ENCODE assay signal across 9 cellular contexts in the genomic region with DNA sequence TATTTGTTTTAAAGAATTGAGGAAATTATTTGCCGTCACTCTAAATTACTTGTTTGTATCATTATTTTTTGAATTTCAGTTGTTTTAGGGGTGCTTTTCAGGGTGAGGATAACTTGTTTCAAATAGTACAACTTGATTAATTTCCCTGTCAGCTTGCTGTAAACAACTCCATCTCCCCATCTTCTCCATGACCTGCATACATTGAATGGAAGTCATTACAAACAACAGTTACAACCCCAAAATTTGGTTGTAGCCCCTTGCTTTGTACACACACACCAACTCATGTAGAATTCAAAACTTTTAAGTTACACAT. TPM values are rescaled to one million over a fixed set of nuclear protein-coding genes. Genes with fewer than 3 reads are reported as not detected.
DNase-seq lines count a peak whose midpoint lies in the region; ATAC-seq and TF ChIP-seq lines count a peak whose summit lies in the region.
"Had no signal": no experiment of that assay in that cellular context is flagged by ENCODE, and none has a peak within 500 bp of the region (broad histone marks: within the 10 kb centered on the region; RNA-seq: fewer than 3 reads in every experiment).

No MANE protein-coding gene starts in this region.

- no peak for TF ChIP-seq CTCF in mesothelial cell of epicardium (IDR thresholded peaks at IDR 0.05; ENCODE audit: unreplicated experiment)

- peak overlapping the region; percentile 83 for H3K4me3 ChIP-seq in adipocyte (ENCODE audit: low read length)

- H3K4me1 ChIP-seq in adipocyte (ENCODE audit: control insufficient read depth, insufficient read depth, low read length), result peaks cover 24% of the 10 kb centered on the region

- peak overlapping the region; percentile 52 for H3K27ac Mint-ChIP-seq in stimulated activated naive CD8-positive, alpha-beta T cell treated with anti-CD3 and anti-CD28 coated beads, Interleukin-15, Interleukin-2, amounts not matched to agents 100 ng/mL and 50 ng/mL, for 24 hours
- H3K27ac Mint-ChIP-seq in mesothelial cell of epicardium, result no peak overlapping the region

- peaks cover 31% of the 10 kb centered on the region for H3K4me1 Mint-ChIP-seq in stimulated activated naive CD8-positive, alpha-beta T cell treated with anti-CD3 and anti-CD28 coated beads, Interleukin-15, Interleukin-2, amounts not matched to agents 100 ng/mL and 50 ng/mL, for 24 hours (ENCODE audit: low read depth)
- H3K4me1 Mint-ChIP-seq in mesothelial cell of epicardium, result peaks cover 36% of the 10 kb centered on the region

- no peaks in the 10 kb centered on the region for H3K9me3 ChIP-seq in adipocyte (ENCODE audit: control insufficient read depth, low read length)

- H3K9me3 Mint-ChIP-seq in stimulated activated naive CD8-positive, alpha-beta T cell treated with anti-CD3 and anti-CD28 coated beads, Interleukin-15, Interleukin-2, amounts not matched to agents 100 ng/mL and 50 ng/mL, for 24 hours, result no peaks in the 10 kb centered on the region
- no peaks in the 10 kb centered on the region for H3K9me3 Mint-ChIP-seq in mesothelial cell of epicardium

- peaks cover 22% of the 10 kb centered on the region for H3K36me3 ChIP-seq in adipocyte (ENCODE audit: control insufficient read depth, insufficient read depth, low read length, severe bottlenecking)

- no peak for ATAC-seq in stimulated activated naive CD8-positive, alpha-beta T cell treated with anti-CD3 and anti-CD28 coated beads, Interleukin-15, Interleukin-2, amounts not matched to agents 100 U/mL and 50 U/mL, for 24 hours
- ATAC-seq in HG03108 (IDR thresholded peaks at IDR 0.05; ENCODE audit: unreplicated experiment) (no peak), HG03342 (IDR thresholded peaks at IDR 0.05; ENCODE audit: unreplicated experiment) (no peak), HG03196 (IDR thresholded peaks at IDR 0.05; ENCODE audit: unreplicated experiment) (no peak)

- no peak for DNase-seq in stimulated activated naive CD8-positive, alpha-beta T cell treated with anti-CD3 and anti-CD28 coated beads, Interleukin-15, Interleukin-2, amounts not matched to agents 100 U/mL and 50 U/mL, for 24 hours
- DNase-seq in adipocyte (ENCODE audit: low read depth), result no peak
- no peak for DNase-seq in mesothelial cell of epicardium (ENCODE audit: low spot score in 2 of 2, unreplicated experiment in 2 of 2)
- no peak for DNase-seq in NCI-H748 (lab: John Stamatoyannopoulos, UW; ENCODE audit: unreplicated experiment)
- DNase-seq: stimulated activated CD4-positive, alpha-beta T cell treated with anti-CD3 and anti-CD28 coated beads, Interleukin-2, amount 100 ng/mL, for 48 hours had no signal

- peaks cover 46% of the 10 kb centered on the region for H3K36me3 Mint-ChIP-seq in stimulated activated naive CD8-positive, alpha-beta T cell treated with anti-CD3 and anti-CD28 coated beads, Interleukin-15, Interleukin-2, amounts not matched to agents 100 ng/mL and 50 ng/mL, for 24 hours (ENCODE audit: low read depth)
- H3K36me3 Mint-ChIP-seq in mesothelial cell of epicardium, result peaks cover 15% of the 10 kb centered on the region

- peak overlapping the region; percentile 85 for H3K4me3 Mint-ChIP-seq in stimulated activated naive CD8-positive, alpha-beta T cell treated with anti-CD3 and anti-CD28 coated beads, Interleukin-15, Interleukin-2, amounts not matched to agents 100 ng/mL and 50 ng/mL, for 24 hours
- peak overlapping the region; percentile 88 for H3K4me3 Mint-ChIP-seq in mesothelial cell of epicardium

- H3K27me3 Mint-ChIP-seq in stimulated activated naive CD8-positive, alpha-beta T cell treated with anti-CD3 and anti-CD28 coated beads, Interleukin-15, Interleukin-2, amounts not matched to agents 100 ng/mL and 50 ng/mL, for 24 hours, result peaks cover 4% of the 10 kb centered on the region
- H3K27me3 Mint-ChIP-seq in mesothelial cell of epicardium (ENCODE audit: low read depth), result no peaks in the 10 kb centered on the region

- H3K9ac ChIP-seq in adipocyte (ENCODE audit: low read length), result no peak overlapping the region

- H3K27me3 ChIP-seq in adipocyte (replicated peaks; ENCODE audit: control insufficient read depth, insufficient read depth, low read length), result no peaks in the 10 kb centered on the region

RNA-seq across cellular contexts. Expression of a gene that starts 1.4 kb away (rescaled TPM):
- total RNA-seq in mesothelial cell of epicardium, result 19.2 to 21.1 TPM (median 20.9 TPM) in 3 replicates
